Comparison of ENCODE assay signal across 21 cellular contexts in the genomic region with DNA sequence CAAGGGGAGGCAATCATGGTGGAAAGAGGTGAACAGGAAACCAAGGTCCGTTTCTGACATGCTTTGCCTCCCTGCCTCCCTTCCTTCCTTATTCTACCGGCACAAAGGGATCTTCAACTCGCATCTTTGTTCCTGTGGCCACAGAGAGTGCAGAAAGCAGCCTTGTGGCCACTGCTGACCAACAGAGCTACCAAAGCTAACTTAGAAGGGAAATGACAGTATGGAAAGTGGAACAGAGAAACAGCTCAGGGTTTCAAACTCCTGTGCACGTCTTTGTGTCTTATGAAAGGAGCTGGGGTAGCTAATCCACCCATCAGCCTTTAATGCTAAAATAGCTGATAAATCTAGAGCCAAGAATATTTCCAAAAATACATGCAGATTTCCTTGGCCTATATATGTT.
A peak's percentile ranks its signal among the peaks of the same experiment; 100 is the strongest.
DNase-seq lines count a peak whose midpoint lies in the region; ATAC-seq and TF ChIP-seq lines count a peak whose summit lies in the region.
"Had no signal": no experiment of that assay in that cellular context is flagged by ENCODE, and none has a peak within 500 bp of the region (broad histone marks: within the 10 kb centered on the region; RNA-seq: fewer than 3 reads in every experiment).

No MANE protein-coding gene starts in this region.

- H3K4me3 ChIP-seq in mesendoderm (ENCODE audit: low read length) (no peak overlapping the region), ascending aorta (no peak overlapping the region)
- H3K4me3 ChIP-seq: HAP-1, lung, spleen, upper lobe of left lung had no signal

- no peak overlapping the region for H3K4ac ChIP-seq in mesendoderm (ENCODE audit: low read depth, low read length)

- no peaks in the 10 kb centered on the region for H3K79me1 ChIP-seq in mesendoderm (ENCODE audit: low read length)

- no peak overlapping the region for H4K5ac ChIP-seq in mesendoderm (ENCODE audit: low read length)

- H3K4me1 ChIP-seq in mesendoderm (ENCODE audit: control insufficient read depth, low read depth, low read length) (peaks cover 12% of the 10 kb centered on the region), ascending aorta (no peaks in the 10 kb centered on the region)
- H3K4me1 ChIP-seq: HAP-1, spleen, upper lobe of left lung had no signal

- no peak for TF ChIP-seq CTCF in ascending aorta (IDR thresholded peaks at IDR 0.05)

- no peak overlapping the region for H2BK120ac ChIP-seq in mesendoderm (ENCODE audit: low read depth, low read length)

- DNase-seq in mesendoderm (no peak), putamen (ENCODE audit: low spot score) (no peak), ascending aorta (ENCODE audit: low spot score in 2 of 2) (no peak)
- no peak for DNase-seq in activated effector memory CD4-positive, alpha-beta T cell treated with anti-CD3 and anti-CD28 coated beads, Interleukin-2, amount 50 U/mL, for 16 hours
- DNase-seq: activated CD4-positive, alpha-beta memory T cell treated with anti-CD3 and anti-CD28 coated beads, Interleukin-2, amount 10 ng/mL, durations not matched to agents 7 days and 5 days; activated CD4-positive, CD25-positive, alpha-beta regulatory T cell; activated naive CD4-positive, alpha-beta T cell treated with anti-CD3 and anti-CD28 coated beads for 36 hours; anterior cingulate cortex; Karpas-422; NCI-H1436 treated with DMSO at 0.1 percent for 48 hours; NCI-H524; spleen; stimulated activated CD4-positive, alpha-beta T cell treated with anti-CD3 and anti-CD28 coated beads, Interleukin-4, amount 100 ng/mL, for 4 hours; stimulated activated naive CD8-positive, alpha-beta T cell treated with anti-CD3 and anti-CD28 coated beads, Interleukin-15, amount 100 ng/mL, for 72 hours; T-helper 9 cell; upper lobe of left lung had no signal

- H3K27ac ChIP-seq in mesendoderm (ENCODE audit: low read depth, low read length): no peak overlapping the region
- no peak overlapping the region for H3K27ac ChIP-seq in ascending aorta
- H3K27ac ChIP-seq: spleen, upper lobe of left lung had no signal

- H3K9me3 ChIP-seq in ascending aorta: no peaks in the 10 kb centered on the region
- H3K9me3 ChIP-seq: HAP-1, spleen, upper lobe of left lung had no signal

- H3K36me3 ChIP-seq in mesendoderm (ENCODE audit: control insufficient read depth, insufficient read depth, low read length) (no peaks in the 10 kb centered on the region), ascending aorta (no peaks in the 10 kb centered on the region)
- H3K36me3 ChIP-seq: HAP-1, spleen, upper lobe of left lung had no signal

- ATAC-seq in GM19023 (IDR thresholded peaks at IDR 0.05; ENCODE audit: unreplicated experiment) (peak; percentile 69), HG02588 (IDR thresholded peaks at IDR 0.05; ENCODE audit: unreplicated experiment) (peak; percentile 72), HG03571 (IDR thresholded peaks at IDR 0.05; ENCODE audit: unreplicated experiment) (peak; percentile 49)
- ATAC-seq: stimulated activated naive CD8-positive, alpha-beta T cell treated with anti-CD3 and anti-CD28 coated beads, Interleukin-15, amount 100 ng/mL, for 72 hours had no signal

- H2BK15ac ChIP-seq in mesendoderm (replicated peaks; ENCODE audit: low read depth): no peak overlapping the region

- no peak overlapping the region for H4K8ac ChIP-seq in mesendoderm (ENCODE audit: low read depth, low read length)

- H3K4me2 ChIP-seq in mesendoderm (ENCODE audit: low read length): no peak overlapping the region

- intact Hi-C loops in ascending aorta (cut with DNase I): no loop called here

- no peaks in the 10 kb centered on the region for H3K79me2 ChIP-seq in mesendoderm (ENCODE audit: control insufficient read depth, insufficient read depth, low read length)

- H2AK5ac ChIP-seq in mesendoderm (ENCODE audit: low read length): no peak overlapping the region

- H3K9ac ChIP-seq in mesendoderm (ENCODE audit: low read length): no peak overlapping the region

- no peak overlapping the region for H3K23ac ChIP-seq in mesendoderm (ENCODE audit: low read length)

- peak overlapping the region; percentile 47 for H3K56ac ChIP-seq in mesendoderm (ENCODE audit: low read length)

- no peak overlapping the region for H2BK5ac ChIP-seq in mesendoderm (ENCODE audit: low read length)

- no CpG with 5 or more reads among the region's 4 CpGs for WGBS in mesendoderm (ENCODE audit: extremely low coverage, insufficient coverage, low lambda C conversion rate)

- no peaks in the 10 kb centered on the region for H3K27me3 ChIP-seq in mesendoderm (ENCODE audit: insufficient read depth, low read length, poor library complexity)
- H3K27me3 ChIP-seq in ascending aorta: no peaks in the 10 kb centered on the region
- H3K27me3 ChIP-seq: spleen, upper lobe of left lung had no signal

- no peak overlapping the region for H3K18ac ChIP-seq in mesendoderm (ENCODE audit: low read length)
